ENCODE assay signal across 32 cellular contexts in the genomic region with DNA sequence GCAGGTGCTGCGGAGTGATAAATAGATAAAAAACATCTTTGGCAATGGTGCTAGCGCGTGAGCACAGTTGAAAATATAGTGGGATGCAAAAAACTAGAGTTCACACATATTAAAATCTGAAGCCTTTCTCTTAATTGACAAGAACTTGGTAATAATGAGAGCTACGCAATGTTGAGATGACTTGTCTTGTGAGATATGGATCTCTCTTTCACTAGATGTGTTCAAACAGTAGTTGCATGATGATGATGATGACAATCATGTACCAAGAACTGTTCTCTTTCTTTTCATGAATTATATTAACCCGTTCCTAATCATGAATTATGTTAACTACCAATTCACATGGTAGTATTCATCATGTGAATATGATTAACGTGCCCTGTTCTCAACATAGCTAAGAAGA.
"Had no signal": no experiment of that assay in that cellular context is flagged by ENCODE, and none has a peak within 500 bp of the region (broad histone marks: within the 10 kb centered on the region; RNA-seq: fewer than 3 reads in every experiment).

No MANE protein-coding gene starts in this region.

- H3K27ac ChIP-seq: adrenal gland, body of pancreas, brain microvascular endothelial cell, breast epithelium, VCaP had no signal

- H3K4me1 ChIP-seq: adrenal gland, body of pancreas, breast epithelium had no signal

- H3K36me3 ChIP-seq: adrenal gland, brain microvascular endothelial cell, breast epithelium had no signal

- H3K9me3 ChIP-seq: adrenal gland, body of pancreas, breast epithelium had no signal

- ATAC-seq: activated CD8-positive, alpha-beta T cell treated with anti-CD3 and anti-CD28 coated beads for 36 hours; activated naive CD4-positive, alpha-beta T cell treated with anti-CD3 and anti-CD28 coated beads, Interleukin-2, amount 50 U/mL, for 72 hours; activated T-cell treated with anti-CD3 and anti-CD28 coated beads, Interleukin-2, amount 50 U/mL, for 4 hours; activated T-helper 17 cell treated with anti-CD3 and anti-CD28 coated beads, Interleukin-2, amount 50 U/mL, for 72 hours; body of pancreas had no signal

- H3K4me3 ChIP-seq: adrenal gland, body of pancreas, breast epithelium had no signal

- DNase-seq: activated B cell treated with CpG ODN at 0.5 μM for 24 hours; activated CD4-positive, alpha-beta memory T cell treated with anti-CD3 and anti-CD28 coated beads for 36 hours; activated CD4-positive, alpha-beta T cell treated with anti-CD3 and anti-CD28 coated beads for 4 hours; activated CD4-positive, alpha-beta T cell treated with anti-CD3 and anti-CD28 coated beads, Interleukin-2, amount 10 ng/mL, durations not matched to agents 24 days and 14 days; activated CD4-positive, alpha-beta T cell treated with anti-CD3 and anti-CD28 coated beads, Interleukin-2, amount 50 U/mL, for 1 hour; activated CD4-positive, alpha-beta T cell treated with anti-CD3 and anti-CD28 coated beads, Interleukin-2, amount 50 U/mL, for 4 hours; activated CD4-positive, CD25-positive, alpha-beta regulatory T cell treated with anti-CD3 and anti-CD28 coated beads, Interleukin-2, amount 50 U/mL, for 72 hours; activated CD8-positive, alpha-beta memory T cell treated with anti-CD3 and anti-CD28 coated beads, Interleukin-2, amount 50 U/mL, for 4 hours; activated CD8-positive, alpha-beta T cell treated with anti-CD3 and anti-CD28 coated beads for 36 hours; activated effector memory CD4-positive, alpha-beta T cell treated with anti-CD3 and anti-CD28 coated beads, Interleukin-2, amount 50 U/mL, for 16 hours; activated gamma-delta T cell treated with Interleukin-2 at 50 U/mL for 16 hours; activated naive CD4-positive, alpha-beta T cell; activated naive CD4-positive, alpha-beta T cell treated with anti-CD3 and anti-CD28 coated beads for 36 hours; activated naive CD4-positive, alpha-beta T cell treated with anti-CD3 and anti-CD28 coated beads, Interleukin-2, amount 50 U/mL, for 16 hours; activated naive CD8-positive, alpha-beta T cell treated with anti-CD3 and anti-CD28 coated beads for 36 hours; activated T-cell treated with anti-CD3 and anti-CD28 coated beads for 4 hours; activated T-cell treated with anti-CD3 and anti-CD28 coated beads, Interleukin-2, amount 50 U/mL, for 1 hour; activated T-cell treated with anti-CD3 and anti-CD28 coated beads, Interleukin-2, amount 50 U/mL, for 4 hours; activated T-cell treated with anti-CD3 and anti-CD28 coated beads, Interleukin-2, amount 50 U/mL, for 72 hours; adrenal gland; amniotic stem cell; aorta; body of pancreas; central memory CD4-positive, alpha-beta T cell; T-helper 1 cell; T-helper 9 cell had no signal

- H3K27me3 ChIP-seq: adrenal gland, body of pancreas, brain microvascular endothelial cell, breast epithelium had no signal

- FAIRE-seq: astrocyte had no signal
